Comparison of ENCODE assay signal across 28 cellular contexts in genomic region chr12:121116318-121117225, GRCh38.
"Had no signal": no experiment of that assay in that cellular context is flagged by ENCODE, and none has a peak within 500 bp of the region (broad histone marks: within the 10 kb centered on the region; RNA-seq: fewer than 3 reads in every experiment).

No MANE protein-coding gene starts in this region.

- H3K36me3 ChIP-seq: ascending aorta, brain microvascular endothelial cell, esophagus squamous epithelium, gastroesophageal sphincter, heart right ventricle had no signal

- FAIRE-seq: bronchial epithelial cell, endometrium, endothelial cell of umbilical vein had no signal

- H3K9me3 ChIP-seq: ascending aorta, esophagus squamous epithelium, gastroesophageal sphincter, heart right ventricle had no signal

- H3K27ac ChIP-seq: ascending aorta, brain microvascular endothelial cell, epithelial cell of prostate, esophagus squamous epithelium, gastroesophageal sphincter, heart right ventricle had no signal

- ATAC-seq: activated CD4-positive, alpha-beta T cell treated with anti-CD3 and anti-CD28 coated beads for 36 hours; activated CD8-positive, alpha-beta memory T cell treated with anti-CD3 and anti-CD28 coated beads, Interleukin-2, amount 10 ng/mL, durations not matched to agents 7 days and 5 days; activated CD8-positive, alpha-beta T cell treated with anti-CD3 and anti-CD28 coated beads, Interleukin-2, amount 10 ng/mL, durations not matched to agents 7 days and 5 days; effector memory CD8-positive, alpha-beta T cell; gastroesophageal sphincter; heart right ventricle had no signal

- H3K4me3 ChIP-seq: ascending aorta, esophagus squamous epithelium, gastroesophageal sphincter, heart right ventricle had no signal

- DNase-seq: activated CD4-positive, alpha-beta memory T cell treated with anti-CD3 and anti-CD28 coated beads for 36 hours; activated CD4-positive, alpha-beta T cell treated with anti-CD3 and anti-CD28 coated beads for 36 hours; activated CD4-positive, alpha-beta T cell treated with anti-CD3 and anti-CD28 coated beads, Interleukin-2, amount 10 ng/mL, durations not matched to agents 24 days and 14 days; activated CD4-positive, CD25-positive, alpha-beta regulatory T cell; activated CD4-positive, CD25-positive, alpha-beta regulatory T cell treated with anti-CD3 and anti-CD28 coated beads, Interleukin-2, amount 50 U/mL, for 72 hours; activated CD8-positive, alpha-beta memory T cell treated with anti-CD3 and anti-CD28 coated beads, Interleukin-2, amount 10 ng/mL, durations not matched to agents 7 days and 5 days; activated CD8-positive, alpha-beta memory T cell treated with anti-CD3 and anti-CD28 coated beads, Interleukin-2, amount 50 U/mL, for 4 hours; activated CD8-positive, alpha-beta T cell treated with anti-CD3 and anti-CD28 coated beads, Interleukin-2, amount 10 ng/mL, durations not matched to agents 7 days and 5 days; activated effector memory CD4-positive, alpha-beta T cell treated with anti-CD3 and anti-CD28 coated beads, Interleukin-2, amount 50 U/mL, for 16 hours; activated naive CD4-positive, alpha-beta T cell treated with anti-CD3 and anti-CD28 coated beads for 36 hours; activated naive CD8-positive, alpha-beta T cell treated with anti-CD3 and anti-CD28 coated beads for 36 hours; activated T-cell treated with anti-CD3 and anti-CD28 coated beads, Interleukin-2, amount 50 U/mL, for 1 hour; activated T-cell treated with anti-CD3 and anti-CD28 coated beads, Interleukin-2, amount 50 U/mL, for 48 hours; brain microvascular endothelial cell; cortex of kidney; dermis blood vessel endothelial cell; effector CD4-positive, alpha-beta T cell; effector memory CD8-positive, alpha-beta T cell; esophagus squamous epithelium; foreskin melanocyte; heart right ventricle; T-helper 2 cell had no signal

- H3K27me3 ChIP-seq: ascending aorta, brain microvascular endothelial cell, esophagus squamous epithelium, heart right ventricle had no signal

- H3K4me1 ChIP-seq: ascending aorta, esophagus squamous epithelium, gastroesophageal sphincter, heart right ventricle had no signal
